8 cellular contexts compared by ENCODE assay signal in genomic region chr12:459430-460258, GRCh38. TPM values are rescaled to one million over a fixed set of nuclear protein-coding genes. Genes with fewer than 3 reads are reported as not detected.
A peak's percentile ranks its signal among the peaks of the same experiment; 100 is the strongest.
DNase-seq lines count a peak whose midpoint lies in the region; ATAC-seq and TF ChIP-seq lines count a peak whose summit lies in the region.

Gene B4GALNT3, plus strand, starts transcription at chr12:459939. Its CDS starts 438 bp downstream, at chr12:460377.

- no peaks in the 10 kb centered on the region for H3K36me3 ChIP-seq in HUES64 (ENCODE audit: insufficient read depth, low read length)
- no peaks in the 10 kb centered on the region for H3K36me3 ChIP-seq in brain microvascular endothelial cell (replicated peaks)
- H3K36me3 ChIP-seq in smooth muscle cell (ENCODE audit: low read depth): no peaks in the 10 kb centered on the region

- no peaks in the 10 kb centered on the region for H4K20me1 ChIP-seq in smooth muscle cell (ENCODE audit: low read depth)

- DNase-seq in CD1c-positive myeloid dendritic cell (ENCODE audit: extremely low spot score) (peak; percentile 34), brain microvascular endothelial cell (no peak), iPS-NIHi7 (ENCODE audit: extremely low spot score) (peak; percentile 93), smooth muscle cell (lab: John Stamatoyannopoulos, UW; ENCODE audit: unreplicated experiment) (peak; percentile 10), EL (no peak)

- H3K4me1 ChIP-seq in HUES64 (ENCODE audit: insufficient read depth, low read length): peaks cover 2% of the 10 kb centered on the region; the same call in 1 of the 2 replicates
- peaks cover 16% of the 10 kb centered on the region for H3K4me1 ChIP-seq in smooth muscle cell (ENCODE audit: low read depth)

- ATAC-seq in GM19397 (IDR thresholded peaks at IDR 0.05; ENCODE audit: unreplicated experiment): no peak

- no peaks in the 10 kb centered on the region for H3K79me2 ChIP-seq in smooth muscle cell (ENCODE audit: low read depth)

- WGBS in HUES64: 3% methylated on average over 82 of the region's 82 CpGs
- WGBS in smooth muscle cell (ENCODE audit: low lambda C conversion rate): 11% methylated on average over 34 of the region's 82 CpGs

- H3K9me3 ChIP-seq in HUES64 (ENCODE audit: insufficient read depth, low read depth, low read length): no peaks in the 10 kb centered on the region
- H3K9me3 ChIP-seq in smooth muscle cell (replicated peaks; ENCODE audit: low read depth): no peaks in the 10 kb centered on the region

- TF ChIP-seq CTCF in brain microvascular endothelial cell (IDR thresholded peaks at IDR 0.05; ENCODE audit: low read depth, low read length, missing control alignments) (no peak), smooth muscle cell (IDR thresholded peaks at IDR 0.05; ENCODE audit: borderline replicate concordance, insufficient read depth, poor library complexity, severe bottlenecking) (no peak)

- peaks cover 41% of the 10 kb centered on the region for H3K27me3 ChIP-seq in HUES64 (ENCODE audit: insufficient read depth, low read length)
- peaks cover 48% of the 10 kb centered on the region for H3K27me3 ChIP-seq in brain microvascular endothelial cell (replicated peaks)
- H3K27me3 ChIP-seq in smooth muscle cell (ENCODE audit: low read depth): peaks cover 30% of the 10 kb centered on the region

- H3K4me2 ChIP-seq in smooth muscle cell: peak within 1 kb of the TSS; percentile 93

- H3K4me3 ChIP-seq in HUES64 (ENCODE audit: low read length): peak within 1 kb of the TSS; percentile 69
- H3K4me3 ChIP-seq in brain microvascular endothelial cell (ENCODE audit: low read depth, low read length): peak within 1 kb of the TSS; percentile 39
- peak within 1 kb of the TSS; percentile 63 for H3K4me3 ChIP-seq in smooth muscle cell

- H3K27ac ChIP-seq in HUES64 (ENCODE audit: low read depth, low read length) (no peak within 1 kb of the TSS), brain microvascular endothelial cell (no peak within 1 kb of the TSS), smooth muscle cell (ENCODE audit: low read depth) (no peak within 1 kb of the TSS)

- H3K9ac ChIP-seq in HUES64 (ENCODE audit: low read depth, low read length): peak within 1 kb of the TSS; percentile 58
- H3K9ac ChIP-seq in smooth muscle cell (ENCODE audit: low read depth): no peak within 1 kb of the TSS

- intact Hi-C loops in T-helper 1 cell treated with Interleukin-12 subunit alpha and Interleukin-12 subunit beta and Interleukin-4 antibody, amounts not matched to agents 30 ng/mL and 1 ng/mL, for 36 hours (cut with micrococcal nuclease): loop anchor here (2.0 to 10.0 kb wide), 2 partner anchors 489 to 1135 kb away; partner anchors contain the start of genes FBXL14 and RAD52

- in situ Hi-C loops in brain microvascular endothelial cell (cut with HindIII; ENCODE audit: low pct_ligation_motif_present, low sequenced_read_pairs): no loop called here

- H2AFZ ChIP-seq in smooth muscle cell (ENCODE audit: low read depth): peak within 1 kb of the TSS; percentile 75

- peaks cover 10% of the 10 kb centered on the region for H3F3A ChIP-seq in smooth muscle cell (ENCODE audit: low read depth)

RNA-seq across cellular contexts. Expression of gene B4GALNT3, which starts in this region (rescaled TPM):
- 8.0 TPM for polyA plus RNA-seq in HUES64 (2013, experiment 1 of 2)
- polyA plus RNA-seq in HUES64 (2013, experiment 2 of 2): 10.1 TPM
- total RNA-seq in T-helper 1 cell treated with Interleukin-12 subunit alpha and Interleukin-12 subunit beta and Interleukin-4 antibody, amounts not matched to agents 30 ng/mL and 1 ng/mL, for 36 hours: 13.4 and 13.6 TPM in 2 replicates
- total RNA-seq in smooth muscle cell: 3.8 and 5.7 TPM in 2 replicates
- polyA plus RNA-seq in smooth muscle cell: 5.1 and 5.9 TPM in 2 replicates

Comparison
In these comparisons a context has a peak if more than half of its experiments do, and no peak if none do; other contexts are left out.
1. DNase-seq: peak in CD1c-positive myeloid dendritic cell (single experiment), iPS-NIHi7 (single experiment) and smooth muscle cell (single experiment); none in brain microvascular endothelial cell (single experiment) and EL (single experiment).
2. Peak in every context shown above with its lines, with median percentiles within 50 percentile points of each other: H3K4me3 ChIP-seq.